26 cellular contexts compared by ENCODE assay signal in the genomic region with DNA sequence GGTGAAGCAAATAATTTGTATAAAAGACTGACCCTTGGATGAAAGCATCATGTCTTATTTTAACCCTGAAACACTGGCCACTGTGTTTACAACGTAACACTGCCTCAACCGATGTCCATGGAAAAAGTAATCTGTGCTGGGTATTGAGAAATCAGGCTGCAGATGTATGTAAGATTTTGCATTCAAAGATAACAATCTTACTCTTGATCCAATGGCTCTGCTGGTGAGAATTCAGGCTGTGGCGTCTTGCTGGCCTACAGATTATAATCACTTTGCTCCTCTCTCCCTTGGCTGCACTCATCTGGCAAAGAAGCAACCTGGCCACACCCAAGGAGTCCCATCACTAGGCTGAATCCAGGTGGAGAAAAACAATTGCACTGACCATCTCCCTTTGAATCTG.
"Had no signal": no experiment of that assay in that cellular context is flagged by ENCODE, and none has a peak within 500 bp of the region (broad histone marks: within the 10 kb centered on the region; RNA-seq: fewer than 3 reads in every experiment).

No MANE protein-coding gene starts in this region.

- H3K27ac Mint-ChIP-seq: activated CD4-positive, alpha-beta T cell treated with anti-CD3 and anti-CD28 coated beads for 36 hours; activated CD8-positive, alpha-beta T cell treated with anti-CD3 and anti-CD28 coated beads, Interleukin-2, amount 10 ng/mL, durations not matched to agents 7 days and 5 days; activated naive CD4-positive, alpha-beta T cell treated with anti-CD3 and anti-CD28 coated beads, Interleukin-2, amount 10 ng/mL, durations not matched to agents 7 days and 5 days; activated naive CD8-positive, alpha-beta T cell treated with anti-CD3 and anti-CD28 coated beads, Interleukin-2, amount 50 U/mL, for 24 hours; activated T-cell treated with anti-CD3 and anti-CD28 coated beads, Interleukin-2, amount 50 U/mL, for 24 hours had no signal

- DNase-seq: activated CD4-positive, alpha-beta T cell treated with anti-CD3 and anti-CD28 coated beads for 36 hours; activated CD8-positive, alpha-beta T cell treated with anti-CD3 and anti-CD28 coated beads, Interleukin-2, amount 10 ng/mL, durations not matched to agents 7 days and 5 days; activated effector memory CD4-positive, alpha-beta T cell treated with Interleukin-2 at 50 U/mL for 16 hours; activated naive CD4-positive, alpha-beta T cell treated with anti-CD3 and anti-CD28 coated beads, Interleukin-2, amount 10 ng/mL, durations not matched to agents 7 days and 5 days; activated naive CD8-positive, alpha-beta T cell treated with anti-CD3 and anti-CD28 coated beads, Interleukin-2, amount 50 U/mL, for 24 hours; activated T-cell treated with anti-CD3 and anti-CD28 coated beads, Interleukin-2, amount 50 U/mL, for 24 hours; cortex of kidney; effector CD4-positive, alpha-beta T cell; foreskin fibroblast; midbrain; nephron progenitor cell; occipital lobe; posterior cingulate gyrus; stimulated activated CD4-positive, alpha-beta T cell treated with anti-CD3 and anti-CD28 coated beads, Interleukin-12 subunit alpha, Interleukin-12 subunit beta, amount 100 ng/mL, for 4 hours; stimulated activated CD4-positive, alpha-beta T cell treated with anti-CD3 and anti-CD28 coated beads, Interleukin-1b, Interleukin-23, amount 100 ng/mL, for 48 hours; stimulated activated naive CD8-positive, alpha-beta T cell treated with anti-CD3 and anti-CD28 coated beads, Interleukin-15, Interleukin-2, amounts not matched to agents 100 U/mL and 50 U/mL, for 24 hours; substantia nigra; tibial artery had no signal

- H3K27ac ChIP-seq: ascending aorta, hepatocyte, right atrium auricular region, tibial artery had no signal

- H2AFZ ChIP-seq: hepatocyte had no signal

- H3K4me3 Mint-ChIP-seq: activated CD4-positive, alpha-beta T cell treated with anti-CD3 and anti-CD28 coated beads for 36 hours; activated CD8-positive, alpha-beta T cell treated with anti-CD3 and anti-CD28 coated beads, Interleukin-2, amount 10 ng/mL, durations not matched to agents 7 days and 5 days; activated naive CD4-positive, alpha-beta T cell treated with anti-CD3 and anti-CD28 coated beads, Interleukin-2, amount 10 ng/mL, durations not matched to agents 7 days and 5 days; activated naive CD8-positive, alpha-beta T cell treated with anti-CD3 and anti-CD28 coated beads, Interleukin-2, amount 50 U/mL, for 24 hours; activated T-cell treated with anti-CD3 and anti-CD28 coated beads, Interleukin-2, amount 50 U/mL, for 24 hours; nephron progenitor cell had no signal

- H3K9me3 Mint-ChIP-seq: activated naive CD4-positive, alpha-beta T cell treated with anti-CD3 and anti-CD28 coated beads, Interleukin-2, amount 10 ng/mL, durations not matched to agents 7 days and 5 days; activated naive CD8-positive, alpha-beta T cell treated with anti-CD3 and anti-CD28 coated beads, Interleukin-2, amount 50 U/mL, for 24 hours had no signal

- H3K36me3 ChIP-seq: ascending aorta, right atrium auricular region, tibial artery had no signal

- H3K4me1 ChIP-seq: ascending aorta had no signal

- ATAC-seq: activated CD4-positive, alpha-beta T cell treated with anti-CD3 and anti-CD28 coated beads for 36 hours; activated CD8-positive, alpha-beta T cell treated with anti-CD3 and anti-CD28 coated beads, Interleukin-2, amount 10 ng/mL, durations not matched to agents 7 days and 5 days; activated naive CD8-positive, alpha-beta T cell treated with anti-CD3 and anti-CD28 coated beads, Interleukin-2, amount 50 U/mL, for 24 hours; esophagus mucosa; stimulated activated naive CD8-positive, alpha-beta T cell treated with anti-CD3 and anti-CD28 coated beads, Interleukin-15, Interleukin-2, amounts not matched to agents 100 U/mL and 50 U/mL, for 24 hours had no signal

- H3K27me3 ChIP-seq: ascending aorta, hepatocyte, right atrium auricular region, tibial artery had no signal

- H3K4me2 ChIP-seq: hepatocyte had no signal

- H3K27me3 Mint-ChIP-seq: activated CD4-positive, alpha-beta T cell treated with anti-CD3 and anti-CD28 coated beads for 36 hours; activated naive CD4-positive, alpha-beta T cell treated with anti-CD3 and anti-CD28 coated beads, Interleukin-2, amount 10 ng/mL, durations not matched to agents 7 days and 5 days had no signal

- FAIRE-seq: islet of Langerhans, TTC549, urothelium cell line had no signal

- H3K4me3 ChIP-seq: ascending aorta, hepatocyte, lung, right atrium auricular region, tibial artery had no signal

- H3K36me3 Mint-ChIP-seq: activated naive CD4-positive, alpha-beta T cell treated with anti-CD3 and anti-CD28 coated beads, Interleukin-2, amount 10 ng/mL, durations not matched to agents 7 days and 5 days had no signal

- H3K9me3 ChIP-seq: ascending aorta, right atrium auricular region, tibial artery had no signal
